In genomic region chr6:6678185-6678671, GRCh38 we compare ENCODE assay signal across 10 cellular contexts.
DNase-seq lines count a peak whose midpoint lies in the region; TF ChIP-seq lines count a peak whose summit lies in the region.
"Had no signal": no experiment of that assay in that cellular context is flagged by ENCODE, and none has a peak within 500 bp of the region (broad histone marks: within the 10 kb centered on the region; RNA-seq: fewer than 3 reads in every experiment).

No MANE protein-coding gene starts in this region.

- H3K36me3 ChIP-seq in tibial artery = no peaks in the 10 kb centered on the region
- no peaks in the 10 kb centered on the region for H3K36me3 ChIP-seq in testis (ENCODE audit: low read depth, missing control alignments)
- H3K36me3 ChIP-seq: ascending aorta had no signal

- peaks cover 2% of the 10 kb centered on the region for H3K36me3 Mint-ChIP-seq in dendritic cell treated with granulocyte-macrophage colony-stimulating factor and Interleukin-4, amounts not matched to agents 40 ng/mL and 50 ng/mL, for 4 days (ENCODE audit: low read depth)
- no peaks in the 10 kb centered on the region for H3K36me3 Mint-ChIP-seq in neural crest cell (ENCODE audit: low read depth)

- 84 to 89% methylated on average over 11 to 12 of the region's 12 CpGs for WGBS in testis, 2 donors

- no peaks in the 10 kb centered on the region for H3K27me3 Mint-ChIP-seq in dendritic cell treated with granulocyte-macrophage colony-stimulating factor and Interleukin-4, amounts not matched to agents 40 ng/mL and 50 ng/mL, for 4 days
- H3K27me3 Mint-ChIP-seq in neural crest cell (ENCODE audit: low read depth) = peaks cover 6% of the 10 kb centered on the region

- H3K9me3 Mint-ChIP-seq in dendritic cell treated with granulocyte-macrophage colony-stimulating factor and Interleukin-4, amounts not matched to agents 40 ng/mL and 50 ng/mL, for 4 days = no peaks in the 10 kb centered on the region
- no peaks in the 10 kb centered on the region for H3K9me3 Mint-ChIP-seq in neural crest cell

- H3K4me3 ChIP-seq in tibial artery (no peak overlapping the region), testis (no peak overlapping the region)
- H3K4me3 ChIP-seq: ascending aorta had no signal

- H3K9me3 ChIP-seq in tibial artery (no peaks in the 10 kb centered on the region), testis (no peaks in the 10 kb centered on the region)
- H3K9me3 ChIP-seq: ascending aorta had no signal

- DNase-seq in Daoy (ENCODE audit: low read depth) (peak; percentile 67), NCI-H146 treated with DMSO at 0.1 percent for 48 hours (lab: John Stamatoyannopoulos, UW; ENCODE audit: unreplicated experiment) (peak; percentile 56), neural crest cell (ENCODE audit: low read depth, low spot score) (no peak), NOMO-1 treated with dmso at 0.1 percent for 144 hours (lab: John Stamatoyannopoulos, UW; ENCODE audit: unreplicated experiment) (no peak), KBM-7 (no peak), tibial artery (no peak), testis (no peak)
- DNase-seq: NK-92 treated with Interleukin-12 subunit alpha and Interleukin-12 subunit beta, amount 100 ng/mL, for 24 hours had no signal

- peaks cover 57% of the 10 kb centered on the region for H3K4me1 Mint-ChIP-seq in dendritic cell treated with granulocyte-macrophage colony-stimulating factor and Interleukin-4, amounts not matched to agents 40 ng/mL and 50 ng/mL, for 4 days (ENCODE audit: low read depth)
- H3K4me1 Mint-ChIP-seq in neural crest cell = peaks cover 23% of the 10 kb centered on the region

- peaks cover 0 to 1% of the 10 kb centered on the region in 2 donors for H3K27me3 ChIP-seq in tibial artery
- H3K27me3 ChIP-seq in testis = no peaks in the 10 kb centered on the region
- H3K27me3 ChIP-seq: ascending aorta had no signal

- H3K27ac Mint-ChIP-seq in dendritic cell treated with granulocyte-macrophage colony-stimulating factor and Interleukin-4, amounts not matched to agents 40 ng/mL and 50 ng/mL, for 4 days = peak overlapping the region; percentile 67
- peak overlapping the region; percentile 8 for H3K27ac Mint-ChIP-seq in neural crest cell (ENCODE audit: unreplicated experiment)

- H3K4me3 Mint-ChIP-seq in dendritic cell treated with granulocyte-macrophage colony-stimulating factor and Interleukin-4, amounts not matched to agents 40 ng/mL and 50 ng/mL, for 4 days = no peak overlapping the region
- no peak overlapping the region for H3K4me3 Mint-ChIP-seq in neural crest cell

- no peak for TF ChIP-seq POLR2A in testis (IDR thresholded peaks at IDR 0.05)

- H3K4me1 ChIP-seq in tibial artery = no peaks in the 10 kb centered on the region
- peaks cover 4% of the 10 kb centered on the region for H3K4me1 ChIP-seq in testis
- H3K4me1 ChIP-seq: ascending aorta had no signal

- intact Hi-C loops in dendritic cell treated with granulocyte-macrophage colony-stimulating factor and Interleukin-4, amounts not matched to agents 40 ng/mL and 50 ng/mL, for 4 days (cut with micrococcal nuclease) = loop anchor here (10.0 kb wide), 3 partner anchors 47 to 937 kb away; partner anchors contain the start of gene RREB1
- intact Hi-C loops in tibial artery (cut with DNase I; ENCODE audit: low total_unique reads) = loop anchor here (5.0 kb wide), 1 partner anchor 559 kb away; no protein-coding TSS in a partner anchor
- intact Hi-C loops in testis (cut with DNase I; ENCODE audit: low total_unique reads) = no loop called here

- H3K27ac ChIP-seq in tibial artery = no peak overlapping the region
- no peak overlapping the region for H3K27ac ChIP-seq in testis
- H3K27ac ChIP-seq: ascending aorta had no signal

- in situ Hi-C loops in KBM-7 (cut with MboI; ENCODE audit: low pct_unique_long_range_greater_than_20kb, low sequenced_read_pairs) = no loop called here

- no peak for TF ChIP-seq CTCF in neural crest cell (conservative IDR thresholded peaks at IDR 0.05)
- TF ChIP-seq CTCF in tibial artery (IDR thresholded peaks at IDR 0.05) = no peak
- no peak for TF ChIP-seq CTCF in testis (IDR thresholded peaks at IDR 0.05)

Comparison
In these comparisons a context has a peak if more than half of its experiments do, and no peak if none do; other contexts are left out.
1. DNase-seq: peak in Daoy (single experiment) and NCI-H146 treated with DMSO at 0.1 percent for 48 hours (single experiment); none in neural crest cell (single experiment), NOMO-1 treated with dmso at 0.1 percent for 144 hours (single experiment), KBM-7 (single experiment), tibial artery (0 of 2) and testis (single experiment).